ENCODE assay signal across 3 cellular contexts in genomic region chr11:76292583-76293188, GRCh38.
TF ChIP-seq lines count a peak whose summit lies in the region.

No MANE protein-coding gene starts in this region.

TF ChIP-seq in Ishikawa, 13 proteins besides CTCF, POLR2A, EP300 and RAD21 (continued from another document):
- TF ChIP-seq REST (IDR thresholded peaks at IDR 0.05; ENCODE audit: low read depth) (no peak), NFIC (IDR thresholded peaks at IDR 0.05) (no peak), USF1 (IDR thresholded peaks at IDR 0.05) (0 out of 2 replicates have a peak, but pooled peaks have one; percentile 40), ZBTB7A (IDR thresholded peaks at IDR 0.05; ENCODE audit: low read depth) (0 out of 2 replicates have a peak, but pooled peaks have one; percentile 0), CREB1 (IDR thresholded peaks at IDR 0.05; ENCODE audit: low read depth) (no peak)

TF ChIP-seq in K562, 482 proteins besides CTCF, POLR2A, EP300 and RAD21 (continued from another document):
- TF ChIP-seq CBFA2T2 (conservative IDR thresholded peaks at IDR 0.05) (peak; percentile 36), ZNF282 (CRISPR knock-in tag; IDR thresholded peaks at IDR 0.05) (no peak), TFE3 (CRISPR knock-in tag; IDR thresholded peaks at IDR 0.05) (peak; percentile 93), RAD51 (IDR thresholded peaks at IDR 0.05; ENCODE audit: borderline replicate concordance, low read depth) (peak; percentile 82), MEF2A (IDR thresholded peaks at IDR 0.05; ENCODE audit: control insufficient read depth, low read depth, low read length) (no peak), CTBP1 (IDR thresholded peaks at IDR 0.05; ENCODE audit: borderline replicate concordance) (peak; percentile 29; the same call in 1 of the 2 replicates), SREBF1 (IDR thresholded peaks at IDR 0.05; ENCODE audit: borderline replicate concordance, low read depth, low read length) (no peak), ZNF175 (CRISPR knock-in tag; IDR thresholded peaks at IDR 0.05; ENCODE audit: low read depth) (no peak), ZNF717 (CRISPR knock-in tag; IDR thresholded peaks at IDR 0.05) (no peak), TOE1 (IDR thresholded peaks at IDR 0.05; ENCODE audit: borderline replicate concordance) (peak; percentile 58; the same call in 1 of the 2 replicates), TOE1 (CRISPR knock-in tag; IDR thresholded peaks at IDR 0.05; ENCODE audit: borderline replicate concordance, low read depth) (no peak), TSC22D4 (tag; IDR thresholded peaks at IDR 0.05) (no peak), NFIC (IDR thresholded peaks at IDR 0.05) (peak; percentile 36), PHF8 (IDR thresholded peaks at IDR 0.05; ENCODE audit: borderline replicate concordance, low read length) (peak; percentile 12; the same call in 1 of the 2 replicates)

TF ChIP-seq in SK-N-SH, 30 proteins besides CTCF, POLR2A, EP300 and RAD21 (continued from another document):
- TF ChIP-seq USF1 (IDR thresholded peaks at IDR 0.05; ENCODE audit: borderline replicate concordance, low read depth) (no peak), FOXM1 (IDR thresholded peaks at IDR 0.05; ENCODE audit: low read depth) (no peak)
